In genomic region chr4:38691251-38692008, GRCh38 we compare ENCODE assay signal across 1 cellular context.
TF ChIP-seq lines count a peak whose summit lies in the region.

No MANE protein-coding gene starts in this region.

TF ChIP-seq in IMR-90, 13 proteins besides CTCF, POLR2A, EP300 and RAD21:
- no peak for TF ChIP-seq FOS (IDR thresholded peaks at IDR 0.05; ENCODE audit: low read depth, low read length)
- no peak for TF ChIP-seq USF2 (IDR thresholded peaks at IDR 0.05; ENCODE audit: low read depth, low read length)
- TF ChIP-seq BHLHE40 (IDR thresholded peaks at IDR 0.05; ENCODE audit: low read depth, low read length), result no peak
- TF ChIP-seq ELK1 (IDR thresholded peaks at IDR 0.05; ENCODE audit: borderline replicate concordance, low read depth, low read length), result no peak
- TF ChIP-seq SMC3 (IDR thresholded peaks at IDR 0.05; ENCODE audit: low read depth, low read length), result no peak
- TF ChIP-seq CHD1 (IDR thresholded peaks at IDR 0.05; ENCODE audit: low read depth, low read length), result no peak
- no peak for TF ChIP-seq MXI1 (IDR thresholded peaks at IDR 0.05; ENCODE audit: borderline replicate concordance, low read depth, low read length)
- TF ChIP-seq CEBPB (IDR thresholded peaks at IDR 0.05; ENCODE audit: low read depth, low read length), result peak; percentile 74
- no peak for TF ChIP-seq NFE2L2 (IDR thresholded peaks at IDR 0.05; ENCODE audit: low read depth, low read length)
- no peak for TF ChIP-seq RCOR1 (IDR thresholded peaks at IDR 0.05; ENCODE audit: insufficient replicate concordance, low read length)
- no peak for TF ChIP-seq MAZ (IDR thresholded peaks at IDR 0.05; ENCODE audit: borderline replicate concordance, low read depth, low read length)
- no peak for TF ChIP-seq RFX5 (IDR thresholded peaks at IDR 0.05; ENCODE audit: low read depth, low read length)
- TF ChIP-seq MAFK (IDR thresholded peaks at IDR 0.05; ENCODE audit: low read depth, low read length), result peak; percentile 48; the same call in 1 of the 2 replicates
